9 cellular contexts compared by ENCODE assay signal in genomic region chr1:182301467-182302198, GRCh38.
DNase-seq lines count a peak whose midpoint lies in the region; ATAC-seq and TF ChIP-seq lines count a peak whose summit lies in the region.
"Had no signal": no experiment of that assay in that cellular context is flagged by ENCODE, and none has a peak within 500 bp of the region (broad histone marks: within the 10 kb centered on the region; RNA-seq: fewer than 3 reads in every experiment).

No MANE protein-coding gene starts in this region.

- no peaks in the 10 kb centered on the region for H3K9me3 ChIP-seq in tibial artery
- H3K9me3 ChIP-seq: ovary had no signal

- peaks cover 34% of the 10 kb centered on the region for H3K4me1 Mint-ChIP-seq in activated CD4-positive, alpha-beta T cell treated with anti-CD3 and anti-CD28 coated beads, Interleukin-2, amount 10 ng/mL, durations not matched to agents 7 days and 5 days
- peaks cover 14% of the 10 kb centered on the region for H3K4me1 Mint-ChIP-seq in osteocyte (ENCODE audit: unreplicated experiment)

- H3K4me1 ChIP-seq in tibial artery: peaks cover 0 to 33% (median 3%) of the 10 kb centered on the region in 4 donors

- TF ChIP-seq CTCF in epithelial cell of proximal tubule (conservative IDR thresholded peaks at IDR 0.05; ENCODE audit: low read depth, low read length) (peak; percentile 16), osteocyte (IDR thresholded peaks at IDR 0.05) (peak; percentile 12), tibial artery (IDR thresholded peaks at IDR 0.05) (no peak)

- no peak for ATAC-seq in HG02610 (IDR thresholded peaks at IDR 0.05; ENCODE audit: unreplicated experiment)

- no peaks in the 10 kb centered on the region for H3K9me3 Mint-ChIP-seq in activated CD4-positive, alpha-beta T cell treated with anti-CD3 and anti-CD28 coated beads, Interleukin-2, amount 10 ng/mL, durations not matched to agents 7 days and 5 days
- H3K9me3 Mint-ChIP-seq in osteocyte (ENCODE audit: unreplicated experiment): peaks cover 4% of the 10 kb centered on the region

- DNase-seq in activated CD4-positive, alpha-beta T cell treated with anti-CD3 and anti-CD28 coated beads, Interleukin-2, amount 50 U/mL, for 48 hours: peak; percentile 24 to 31
- no peak for DNase-seq in activated CD4-positive, alpha-beta T cell treated with anti-CD3 and anti-CD28 coated beads, Interleukin-2, amount 10 ng/mL, durations not matched to agents 7 days and 5 days
- peak; percentile 89 for DNase-seq in OCI-M1 (lab: John Stamatoyannopoulos, UW)
- DNase-seq in epithelial cell of proximal tubule (ENCODE audit: low read depth): no peak
- no peak for DNase-seq in osteocyte (ENCODE audit: extremely low spot score, unreplicated experiment)
- no peak for DNase-seq in NCI-H226
- DNase-seq in tibial artery: no peak

- H3K4me3 Mint-ChIP-seq in activated CD4-positive, alpha-beta T cell treated with anti-CD3 and anti-CD28 coated beads, Interleukin-2, amount 10 ng/mL, durations not matched to agents 7 days and 5 days: no peak overlapping the region
- H3K4me3 Mint-ChIP-seq in osteocyte (ENCODE audit: unreplicated experiment): no peak overlapping the region

- no peak overlapping the region for H3K4me3 ChIP-seq in epithelial cell of proximal tubule (ENCODE audit: low read depth, low read length)
- no peak overlapping the region for H3K4me3 ChIP-seq in tibial artery
- H3K4me3 ChIP-seq: ovary had no signal

- H3K27me3 ChIP-seq in tibial artery: no peaks in the 10 kb centered on the region
- H3K27me3 ChIP-seq: ovary had no signal

- no peaks in the 10 kb centered on the region for H3K36me3 Mint-ChIP-seq in activated CD4-positive, alpha-beta T cell treated with anti-CD3 and anti-CD28 coated beads, Interleukin-2, amount 10 ng/mL, durations not matched to agents 7 days and 5 days (ENCODE audit: low read depth)
- no peaks in the 10 kb centered on the region for H3K36me3 Mint-ChIP-seq in osteocyte (ENCODE audit: unreplicated experiment)

- no peaks in the 10 kb centered on the region for H3K27me3 Mint-ChIP-seq in activated CD4-positive, alpha-beta T cell treated with anti-CD3 and anti-CD28 coated beads, Interleukin-2, amount 10 ng/mL, durations not matched to agents 7 days and 5 days
- peaks cover 3% of the 10 kb centered on the region for H3K27me3 Mint-ChIP-seq in osteocyte (ENCODE audit: unreplicated experiment)

- no peaks in the 10 kb centered on the region for H3K36me3 ChIP-seq in tibial artery
- H3K36me3 ChIP-seq: ovary had no signal

- H3K27ac Mint-ChIP-seq in activated CD4-positive, alpha-beta T cell treated with anti-CD3 and anti-CD28 coated beads, Interleukin-2, amount 10 ng/mL, durations not matched to agents 7 days and 5 days: no peak overlapping the region
- no peak overlapping the region for H3K27ac Mint-ChIP-seq in osteocyte (ENCODE audit: unreplicated experiment)

- CTCF ChIA-PET in activated CD4-positive, alpha-beta T cell treated with anti-CD3 and anti-CD28 coated beads, Interleukin-2, amount 10 ng/mL, durations not matched to agents 7 days and 5 days (lab: Charles Lee): interaction anchor here (1.3 kb wide), 1 partner anchor 11 kb away, joined by 3 read pairs; no protein-coding TSS in a partner anchor

- POLR2A ChIA-PET in activated CD4-positive, alpha-beta T cell treated with anti-CD3 and anti-CD28 coated beads, Interleukin-2, amount 10 ng/mL, durations not matched to agents 7 days and 5 days (lab: Charles Lee): no interaction called here

- no peak overlapping the region for H3K27ac ChIP-seq in tibial artery

- intact Hi-C loops in tibial artery (cut with DNase I; ENCODE audit: low total_unique reads): no loop called here

Comparison
In these comparisons a context has a peak if more than half of its experiments do, and no peak if none do; other contexts are left out.
1. DNase-seq: peak in activated CD4-positive, alpha-beta T cell treated with anti-CD3 and anti-CD28 coated beads, Interleukin-2, amount 50 U/mL, for 48 hours (2 of 2) and OCI-M1 (single experiment); none in activated CD4-positive, alpha-beta T cell treated with anti-CD3 and anti-CD28 coated beads, Interleukin-2, amount 10 ng/mL, durations not matched to agents 7 days and 5 days (single experiment), epithelial cell of proximal tubule (single experiment), osteocyte (single experiment), NCI-H226 (single experiment) and tibial artery (0 of 2).
2. CTCF ChIP-seq: peak in epithelial cell of proximal tubule (single experiment) and osteocyte (single experiment); none in tibial artery (0 of 2).